1 cellular context compared by ENCODE assay signal in the genomic region with DNA sequence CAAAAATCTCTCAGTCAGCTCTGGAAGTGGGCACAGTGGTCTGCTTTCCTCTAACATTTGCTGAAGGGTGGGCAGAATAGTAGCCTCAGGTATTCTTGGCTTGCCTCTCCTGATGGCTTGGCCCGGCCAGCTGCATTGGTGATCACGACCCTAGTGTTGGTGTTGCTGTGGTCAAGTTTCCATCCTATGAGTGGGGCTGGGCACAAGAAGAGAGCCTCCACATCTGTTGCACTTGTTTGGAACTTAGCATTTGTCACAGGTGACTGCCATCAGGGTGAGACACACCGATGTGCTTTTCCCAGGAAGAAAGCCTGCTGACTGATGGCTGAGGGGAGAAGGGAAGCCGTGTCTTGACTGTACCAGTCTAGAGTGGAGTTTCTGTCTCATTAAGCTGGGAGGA.
TF ChIP-seq lines count a peak whose summit lies in the region.

No MANE protein-coding gene starts in this region.

TF ChIP-seq in HEK293T, 16 proteins besides CTCF, POLR2A, EP300 and RAD21 (continued from another document):
- TF ChIP-seq TARDBP (IDR thresholded peaks at IDR 0.05) (no peak), SUZ12 (IDR thresholded peaks at IDR 0.05) (no peak), HDGF (IDR thresholded peaks at IDR 0.05; ENCODE audit: borderline replicate concordance) (no peak), L3MBTL2 (conservative IDR thresholded peaks at IDR 0.05) (no peak), FOXK2 (IDR thresholded peaks at IDR 0.05) (no peak), FOXA1 (IDR thresholded peaks at IDR 0.05) (no peak), LEF1 (IDR thresholded peaks at IDR 0.05; ENCODE audit: borderline replicate concordance) (no peak), ARNT (IDR thresholded peaks at IDR 0.05) (no peak), SP1 (IDR thresholded peaks at IDR 0.05) (no peak), NFRKB (IDR thresholded peaks at IDR 0.05) (no peak), BHLHE40 (IDR thresholded peaks at IDR 0.05; ENCODE audit: borderline replicate concordance) (no peak), ZNF384 (IDR thresholded peaks at IDR 0.05) (no peak), ELF4 (IDR thresholded peaks at IDR 0.05) (no peak)
- TF ChIP-seq, protein P1, sequence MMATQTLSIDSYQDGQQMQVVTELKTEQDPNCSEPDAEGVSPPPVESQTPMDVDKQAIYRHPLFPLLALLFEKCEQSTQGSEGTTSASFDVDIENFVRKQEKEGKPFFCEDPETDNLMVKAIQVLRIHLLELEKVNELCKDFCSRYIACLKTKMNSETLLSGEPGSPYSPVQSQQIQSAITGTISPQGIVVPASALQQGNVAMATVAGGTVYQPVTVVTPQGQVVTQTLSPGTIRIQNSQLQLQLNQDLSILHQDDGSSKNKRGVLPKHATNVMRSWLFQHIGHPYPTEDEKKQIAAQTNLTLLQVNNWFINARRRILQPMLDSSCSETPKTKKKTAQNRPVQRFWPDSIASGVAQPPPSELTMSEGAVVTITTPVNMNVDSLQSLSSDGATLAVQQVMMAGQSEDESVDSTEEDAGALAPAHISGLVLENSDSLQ (IDR thresholded peaks at IDR 0.05): no peak
